ENCODE assay signal across 8 cellular contexts in genomic region chr17:27526603-27527002, GRCh38.
DNase-seq lines count a peak whose midpoint lies in the region; ATAC-seq and TF ChIP-seq lines count a peak whose summit lies in the region.

No MANE protein-coding gene starts in this region.

- H4K20me1 ChIP-seq in BLaER1 (peaks cover 15% of the 10 kb centered on the region; the same call in 1 of the 2 replicates), IMR-90 (ENCODE audit: insufficient read depth, low read length) (peaks cover 36% of the 10 kb centered on the region)

- H2BK120ac ChIP-seq in IMR-90 (ENCODE audit: low read depth, low read length), result peak overlapping the region; percentile 75

- no peak overlapping the region for H3K56ac ChIP-seq in IMR-90 (ENCODE audit: extremely low read depth, insufficient read depth, low read length)

- peak overlapping the region; percentile 75 for H3K4ac ChIP-seq in IMR-90 (ENCODE audit: low read depth, low read length)

- no peaks in the 10 kb centered on the region for H3K36me3 ChIP-seq in BLaER1
- H3K36me3 ChIP-seq in IMR-90 (ENCODE audit: control insufficient read depth, insufficient read depth, low read length), result no peaks in the 10 kb centered on the region

- no peak overlapping the region for H3K4me3 ChIP-seq in BLaER1
- no peak overlapping the region for H3K4me3 ChIP-seq in IMR-90 (ENCODE audit: insufficient read depth, low read depth, low read length)

- H2AK9ac ChIP-seq in IMR-90 (replicated peaks; ENCODE audit: low read depth, low read length, poor library complexity), result peak overlapping the region; percentile 52

- no peak overlapping the region for H2BK5ac ChIP-seq in IMR-90 (ENCODE audit: low read depth, low read length, poor library complexity, severe bottlenecking)

- peak overlapping the region; percentile 60 for H3K4me3 Mint-ChIP-seq in activated naive CD8-positive, alpha-beta T cell treated with anti-CD3 and anti-CD28 coated beads, Interleukin-2, amount 10 ng/mL, durations not matched to agents 7 days and 5 days
- H3K4me3 Mint-ChIP-seq in mesothelial cell of epicardium, result peak overlapping the region; percentile 34

- no peaks in the 10 kb centered on the region for H3K27me3 Mint-ChIP-seq in activated naive CD8-positive, alpha-beta T cell treated with anti-CD3 and anti-CD28 coated beads, Interleukin-2, amount 10 ng/mL, durations not matched to agents 7 days and 5 days
- no peaks in the 10 kb centered on the region for H3K27me3 Mint-ChIP-seq in mesothelial cell of epicardium (ENCODE audit: low read depth)

- intact Hi-C loops in IMR-90 (cut with micrococcal nuclease), result no loop called here

- H2AK5ac ChIP-seq in IMR-90 (ENCODE audit: low read depth, low read length), result peak overlapping the region; percentile 74; the same call in 1 of the 2 replicates

- no peak for TF ChIP-seq CTCF in IMR-90 (conservative IDR thresholded peaks at IDR 0.05; ENCODE audit: low read depth, low read length)
- TF ChIP-seq CTCF in mesothelial cell of epicardium (IDR thresholded peaks at IDR 0.05; ENCODE audit: unreplicated experiment), result no peak

- peak overlapping the region; percentile 74 for H2AFZ ChIP-seq in IMR-90 (replicated peaks; ENCODE audit: low read length, poor library complexity)

- peaks cover 45 to 87% of the 10 kb centered on the region in 2 experiments for H3K79me1 ChIP-seq in IMR-90 (ENCODE audit: low read depth in 1 of 2, low read length in 2 of 2)

- POLR2A ChIA-PET in IMR-90 (lab: Charles Lee; ENCODE audit: unreplicated experiment), result no interaction called here
- POLR2A ChIA-PET in activated naive CD8-positive, alpha-beta T cell treated with anti-CD3 and anti-CD28 coated beads, Interleukin-2, amount 10 ng/mL, durations not matched to agents 7 days and 5 days (lab: Charles Lee), result interaction anchor here (1.1 kb wide), 1 partner anchor 17 kb away, joined by 4 read pairs; no protein-coding TSS in a partner anchor

- peak overlapping the region; percentile 46 for H2BK20ac ChIP-seq in IMR-90 (ENCODE audit: low read depth, low read length)

- peak overlapping the region; percentile 49; the same call in 2 of the 3 replicates for H2BK15ac ChIP-seq in IMR-90 (ENCODE audit: low read depth, low read length)

- peak overlapping the region; percentile 85 for H3K14ac ChIP-seq in IMR-90 (replicated peaks; ENCODE audit: low read depth, low read length)

- peak overlapping the region; percentile 4 to 83; a peak in 2 of 4 replicates for H4K8ac ChIP-seq in IMR-90 (ENCODE audit: low read depth in 2 of 2, low read length in 2 of 2)

- H3K4me1 ChIP-seq in BLaER1 (peaks cover 45% of the 10 kb centered on the region), IMR-90 (ENCODE audit: control insufficient read depth, insufficient read depth, low read length) (peaks cover 41% of the 10 kb centered on the region)

- CTCF ChIA-PET in IMR-90 (lab: Yijun Ruan, JAX), result interaction anchor here (0.6 kb wide), 1 partner anchor 45 kb away, joined by 3 read pairs; no protein-coding TSS in a partner anchor

- no peak for TF ChIP-seq POLR2A in IMR-90 (IDR thresholded peaks at IDR 0.05; ENCODE audit: low read depth, low read length)

- no TSS peak for BruUV-seq in IMR-90 (replicated peaks; lab: Mats Ljungman, UMichigan)

- no peaks in the 10 kb centered on the region for H3K9me3 Mint-ChIP-seq in activated naive CD8-positive, alpha-beta T cell treated with anti-CD3 and anti-CD28 coated beads, Interleukin-2, amount 10 ng/mL, durations not matched to agents 7 days and 5 days
- no peaks in the 10 kb centered on the region for H3K9me3 Mint-ChIP-seq in mesothelial cell of epicardium

- TF ChIP-seq RAD21 in IMR-90 (IDR thresholded peaks at IDR 0.05; ENCODE audit: low read length), result no peak

- H3K23ac ChIP-seq in IMR-90 (ENCODE audit: low read depth, low read length), result peak overlapping the region; percentile 70; the same call in 1 of the 2 replicates

- DNase-seq in IMR-90 (peak; percentile 61), mesothelial cell of epicardium (ENCODE audit: low spot score in 2 of 2, unreplicated experiment in 2 of 2) (no peak), H4 (ENCODE audit: low spot score) (no peak), HPDE6-E6E7 (ENCODE audit: extremely low spot score) (no peak)
- peak; percentile 56 for DNase-seq in activated naive CD8-positive, alpha-beta T cell treated with anti-CD3 and anti-CD28 coated beads, Interleukin-2, amount 10 ng/mL, durations not matched to agents 7 days and 5 days

- peak; percentile 79 for ATAC-seq in GM19395 (IDR thresholded peaks at IDR 0.05; ENCODE audit: unreplicated experiment)
- ATAC-seq in IMR-90 (ENCODE audit: low read depth), result peak; percentile 74
- peak; percentile 76 for ATAC-seq in activated naive CD8-positive, alpha-beta T cell treated with anti-CD3 and anti-CD28 coated beads, Interleukin-2, amount 10 ng/mL, durations not matched to agents 7 days and 5 days (ENCODE audit: low read depth)
- no peak for ATAC-seq in GM21360 (IDR thresholded peaks at IDR 0.05; ENCODE audit: unreplicated experiment)

- peak overlapping the region; percentile 77 for H3K27ac Mint-ChIP-seq in activated naive CD8-positive, alpha-beta T cell treated with anti-CD3 and anti-CD28 coated beads, Interleukin-2, amount 10 ng/mL, durations not matched to agents 7 days and 5 days
- peak overlapping the region; percentile 66 for H3K27ac Mint-ChIP-seq in mesothelial cell of epicardium

- no peak overlapping the region for H3K9ac ChIP-seq in BLaER1
- H3K9ac ChIP-seq in IMR-90 (ENCODE audit: low read depth, low read length), result peak overlapping the region; percentile 11; the same call in 1 of the 2 replicates

- H4K91ac ChIP-seq in IMR-90 (ENCODE audit: insufficient read depth, low read depth, low read length), result peak overlapping the region; percentile 42; the same call in 1 of the 2 replicates

- peaks cover 32% of the 10 kb centered on the region for H3K9me1 ChIP-seq in IMR-90 (ENCODE audit: insufficient read depth, low read length)

- dilution Hi-C loops in IMR-90 (cut with HindIII; ENCODE audit: low sequenced_read_pairs, unreplicated experiment), result no loop called here

- no peak overlapping the region; the same call in 1 of the 2 replicates for H3K18ac ChIP-seq in IMR-90 (ENCODE audit: low read depth, low read length)

- H3K27ac ChIP-seq in BLaER1, result no peak overlapping the region
- no peak overlapping the region for H3K27ac ChIP-seq in IMR-90 (ENCODE audit: insufficient read depth, low read length)

- no peak overlapping the region for H4K5ac ChIP-seq in IMR-90 (ENCODE audit: low read depth, low read length)

- peak overlapping the region; percentile 52 for H3K4me2 ChIP-seq in BLaER1
- H3K4me2 ChIP-seq in IMR-90 (ENCODE audit: low read depth, low read length), result peak overlapping the region; percentile 34; the same call in 1 of the 2 replicates

- H3K4me1 Mint-ChIP-seq in activated naive CD8-positive, alpha-beta T cell treated with anti-CD3 and anti-CD28 coated beads, Interleukin-2, amount 10 ng/mL, durations not matched to agents 7 days and 5 days, result peaks cover 60% of the 10 kb centered on the region
- peaks cover 37% of the 10 kb centered on the region for H3K4me1 Mint-ChIP-seq in mesothelial cell of epicardium

- no peaks in the 10 kb centered on the region for H3K27me3 ChIP-seq in BLaER1
- no peaks in the 10 kb centered on the region for H3K27me3 ChIP-seq in IMR-90 (ENCODE audit: control insufficient read depth, insufficient read depth, low read length)

- H3K9me3 ChIP-seq in BLaER1 (no peaks in the 10 kb centered on the region), IMR-90 (ENCODE audit: control insufficient read depth, insufficient read depth, low read length) (no peaks in the 10 kb centered on the region)

- in situ Hi-C loops in IMR-90 (cut with MboI; ENCODE audit: low sequenced_read_pairs), result loop anchor here (25.0 kb wide), 1 partner anchor 811 kb away; the partner anchor contains the start of genes IFT20 and TNFAIP1

- 50% methylated on average over 1 of the region's 9 CpGs; no CpG with 5 or more reads in 1 of the 2 experiments for WGBS in IMR-90 (ENCODE audit: extremely low coverage in 2 of 2, insufficient read length in 1 of 2), 2 experiments

- peaks cover 5% of the 10 kb centered on the region for H3K36me3 Mint-ChIP-seq in activated naive CD8-positive, alpha-beta T cell treated with anti-CD3 and anti-CD28 coated beads, Interleukin-2, amount 10 ng/mL, durations not matched to agents 7 days and 5 days
- no peaks in the 10 kb centered on the region for H3K36me3 Mint-ChIP-seq in mesothelial cell of epicardium

TF ChIP-seq in IMR-90, 13 proteins besides CTCF, POLR2A, EP300 and RAD21:
- TF ChIP-seq CEBPB (IDR thresholded peaks at IDR 0.05; ENCODE audit: low read depth, low read length) (no peak), BHLHE40 (IDR thresholded peaks at IDR 0.05; ENCODE audit: low read depth, low read length) (peak; percentile 23; the same call in 1 of the 2 replicates), MXI1 (IDR thresholded peaks at IDR 0.05; ENCODE audit: borderline replicate concordance, low read depth, low read length) (peak; percentile 90; the same call in 1 of the 2 replicates), MAZ (IDR thresholded peaks at IDR 0.05; ENCODE audit: borderline replicate concordance, low read depth, low read length) (peak; percentile 46; the same call in 1 of the 2 replicates)

Comparison
In these comparisons a context has a peak if more than half of its experiments do, and no peak if none do; other contexts are left out.
1. DNase-seq: peak in IMR-90 (single experiment) and activated naive CD8-positive, alpha-beta T cell treated with anti-CD3 and anti-CD28 coated beads, Interleukin-2, amount 10 ng/mL, durations not matched to agents 7 days and 5 days (single experiment); none in mesothelial cell of epicardium (0 of 2), H4 (single experiment) and HPDE6-E6E7 (single experiment).